Comparison of ENCODE assay signal across 1 cellular context in the genomic region with DNA sequence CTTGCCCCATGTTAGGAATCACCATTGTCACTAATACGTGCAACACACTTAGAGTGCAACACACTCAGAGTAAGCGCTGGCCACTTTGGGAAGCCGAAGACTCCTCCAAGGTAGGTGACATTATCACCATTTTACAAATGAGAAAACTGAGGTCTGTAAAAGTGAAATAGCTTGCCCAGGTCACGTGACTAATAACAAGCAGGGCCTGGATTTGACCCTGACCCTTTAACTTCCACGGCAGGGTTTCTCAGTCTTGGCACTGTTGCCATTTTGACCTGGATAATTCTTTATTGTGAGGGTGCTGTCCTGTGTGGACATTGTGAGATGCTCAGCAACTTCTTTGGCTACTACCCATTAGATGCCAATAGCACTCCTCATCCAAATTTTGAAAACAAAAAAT.
TF ChIP-seq lines count a peak whose summit lies in the region.

No MANE protein-coding gene starts in this region.

TF ChIP-seq in IMR-90, 13 proteins besides CTCF, POLR2A, EP300 and RAD21:
- TF ChIP-seq MAZ (IDR thresholded peaks at IDR 0.05; ENCODE audit: borderline replicate concordance, low read depth, low read length) (no peak), RFX5 (IDR thresholded peaks at IDR 0.05; ENCODE audit: low read depth, low read length) (no peak), CHD1 (IDR thresholded peaks at IDR 0.05; ENCODE audit: low read depth, low read length) (no peak), SMC3 (IDR thresholded peaks at IDR 0.05; ENCODE audit: low read depth, low read length) (no peak), MAFK (IDR thresholded peaks at IDR 0.05; ENCODE audit: low read depth, low read length) (no peak), MXI1 (IDR thresholded peaks at IDR 0.05; ENCODE audit: borderline replicate concordance, low read depth, low read length) (no peak), CEBPB (IDR thresholded peaks at IDR 0.05; ENCODE audit: low read depth, low read length) (no peak), FOS (IDR thresholded peaks at IDR 0.05; ENCODE audit: low read depth, low read length) (no peak), NFE2L2 (IDR thresholded peaks at IDR 0.05; ENCODE audit: low read depth, low read length) (no peak), BHLHE40 (IDR thresholded peaks at IDR 0.05; ENCODE audit: low read depth, low read length) (no peak), RCOR1 (IDR thresholded peaks at IDR 0.05; ENCODE audit: insufficient replicate concordance, low read length) (no peak)
- TF ChIP-seq, protein P1, sequence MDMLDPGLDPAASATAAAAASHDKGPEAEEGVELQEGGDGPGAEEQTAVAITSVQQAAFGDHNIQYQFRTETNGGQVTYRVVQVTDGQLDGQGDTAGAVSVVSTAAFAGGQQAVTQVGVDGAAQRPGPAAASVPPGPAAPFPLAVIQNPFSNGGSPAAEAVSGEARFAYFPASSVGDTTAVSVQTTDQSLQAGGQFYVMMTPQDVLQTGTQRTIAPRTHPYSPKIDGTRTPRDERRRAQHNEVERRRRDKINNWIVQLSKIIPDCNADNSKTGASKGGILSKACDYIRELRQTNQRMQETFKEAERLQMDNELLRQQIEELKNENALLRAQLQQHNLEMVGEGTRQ (IDR thresholded peaks at IDR 0.05; ENCODE audit: low read depth, low read length): no peak
- TF ChIP-seq, protein P2, sequence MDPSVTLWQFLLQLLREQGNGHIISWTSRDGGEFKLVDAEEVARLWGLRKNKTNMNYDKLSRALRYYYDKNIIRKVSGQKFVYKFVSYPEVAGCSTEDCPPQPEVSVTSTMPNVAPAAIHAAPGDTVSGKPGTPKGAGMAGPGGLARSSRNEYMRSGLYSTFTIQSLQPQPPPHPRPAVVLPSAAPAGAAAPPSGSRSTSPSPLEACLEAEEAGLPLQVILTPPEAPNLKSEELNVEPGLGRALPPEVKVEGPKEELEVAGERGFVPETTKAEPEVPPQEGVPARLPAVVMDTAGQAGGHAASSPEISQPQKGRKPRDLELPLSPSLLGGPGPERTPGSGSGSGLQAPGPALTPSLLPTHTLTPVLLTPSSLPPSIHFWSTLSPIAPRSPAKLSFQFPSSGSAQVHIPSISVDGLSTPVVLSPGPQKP (IDR thresholded peaks at IDR 0.05; ENCODE audit: borderline replicate concordance, low read depth, low read length): no peak
TF ChIP-seq in IMR-90: peak in this region for 0.
